7 cellular contexts compared by ENCODE assay signal in genomic region chr2:131482506-131483155, GRCh38. TPM values are rescaled to one million over a fixed set of nuclear protein-coding genes. Genes with fewer than 3 reads are reported as not detected.
"Had no signal": no experiment of that assay in that cellular context is flagged by ENCODE, and none has a peak within 500 bp of the region (broad histone marks: within the 10 kb centered on the region; RNA-seq: fewer than 3 reads in every experiment).

No MANE protein-coding gene starts in this region.

RNA-seq across cellular contexts. Expression of gene TUBA3D, which starts 6.7 kb away (rescaled TPM):
- total RNA-seq: MCF 10A, NCI-H460, OCI-LY7, PC-9, RPMI7951, SJCRH30, SK-MEL-5 had no signal

RNA-seq across cellular contexts. Expression of gene CCDC74A, which starts 45.1 kb away (rescaled TPM):
- total RNA-seq: SJCRH30 had no signal
